8 cellular contexts compared by ENCODE assay signal in the genomic region with DNA sequence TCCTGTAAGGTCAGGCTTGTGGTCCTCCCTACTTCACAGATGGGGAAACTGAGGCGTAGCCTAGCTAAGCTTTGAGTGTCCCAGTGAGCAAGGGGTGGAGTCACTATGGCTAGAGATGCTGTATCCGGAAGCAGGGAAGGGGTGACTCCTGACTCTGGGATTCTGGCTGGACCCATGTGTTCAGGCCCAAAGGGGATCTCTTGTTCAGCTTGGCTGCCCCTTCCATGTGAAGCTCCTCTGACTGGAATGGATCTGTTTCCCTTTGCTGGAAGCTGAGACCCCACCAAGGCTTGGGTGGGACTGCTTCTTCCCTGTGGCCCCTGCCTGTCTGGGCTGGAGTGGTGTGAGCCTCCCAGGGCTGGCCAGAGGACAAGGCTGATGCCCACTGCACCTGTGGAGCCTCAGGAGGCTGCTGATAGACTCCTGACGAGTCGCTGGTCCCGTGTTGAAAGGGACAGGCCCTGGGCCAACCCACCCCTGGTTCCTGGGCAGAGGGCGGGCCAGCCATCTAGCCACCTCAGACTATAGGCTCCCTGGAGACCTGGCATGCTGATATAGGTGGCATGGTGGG. TPM values are rescaled to one million over a fixed set of nuclear protein-coding genes. Genes with fewer than 3 reads are reported as not detected.
DNase-seq lines count a peak whose midpoint lies in the region; ATAC-seq and TF ChIP-seq lines count a peak whose summit lies in the region.

No MANE protein-coding gene starts in this region.

- DNase-seq in stimulated activated CD4-positive, alpha-beta T cell treated with anti-CD3 and anti-CD28 coated beads, Interleukin-4, amount 100 ng/mL, for 24 hours, result peak; percentile 26
- no peak for DNase-seq in stimulated activated CD4-positive, alpha-beta T cell treated with anti-CD3 and anti-CD28 coated beads, Interleukin-2, amount 100 ng/mL, for 48 hours
- no peak for DNase-seq in mammary epithelial cell
- no peak for DNase-seq in effector CD4-positive, alpha-beta T cell

- H3K9me3 ChIP-seq in mammary epithelial cell (replicated peaks; ENCODE audit: insufficient read depth, low read length) (no peaks in the 10 kb centered on the region), mesodermal cell (ENCODE audit: control insufficient read depth, low read length) (no peaks in the 10 kb centered on the region)

- intact Hi-C loops in mammary epithelial cell (cut with micrococcal nuclease), result loop anchor here (10.0 kb wide), 1 partner anchor 1057 kb away; the partner anchor contains the start of gene TEX264

- H3K27ac ChIP-seq in mammary epithelial cell (ENCODE audit: insufficient read depth, low read depth, low read length), result peak overlapping the region; percentile 73
- H3K27ac ChIP-seq in mesodermal cell (ENCODE audit: low read depth, low read length, severe bottlenecking), result no peak overlapping the region

- CTCF ChIA-PET in mammary epithelial cell (lab: Charles Lee; ENCODE audit: low non-redundant PET), result interaction anchor here (0.8 kb wide), 1 partner anchor 267 kb away, joined by 3 read pairs; no protein-coding TSS in a partner anchor

- H3K4me1 ChIP-seq in mammary epithelial cell (ENCODE audit: insufficient read depth, low read length) (peaks cover 41% of the 10 kb centered on the region), mesodermal cell (ENCODE audit: control insufficient read depth, insufficient read depth, low read length, poor library complexity, severe bottlenecking) (peaks cover 6% of the 10 kb centered on the region)

- BruUV-seq in mammary epithelial cell (replicated peaks; lab: Mats Ljungman, UMichigan), result no TSS peak

- ATAC-seq in HG02763 (IDR thresholded peaks at IDR 0.05; ENCODE audit: unreplicated experiment) (no peak), HG03108 (IDR thresholded peaks at IDR 0.05; ENCODE audit: unreplicated experiment) (no peak), HG02623 (IDR thresholded peaks at IDR 0.05; ENCODE audit: unreplicated experiment) (no peak)

- peak overlapping the region; percentile 62 for H3K9ac ChIP-seq in mammary epithelial cell (ENCODE audit: insufficient read depth, low read length)

- no peak for TF ChIP-seq CTCF in mammary epithelial cell (conservative IDR thresholded peaks at IDR 0.05 in 1 of 2, IDR thresholded peaks at IDR 0.05 in 1 of 2; ENCODE audit: extremely low read depth in 1 of 2, insufficient read depth in 1 of 2, low read depth in 1 of 2, low read length in 2 of 2)

- H3K36me3 ChIP-seq in mammary epithelial cell (ENCODE audit: insufficient read depth, low read length) (no peaks in the 10 kb centered on the region), mesodermal cell (ENCODE audit: control insufficient read depth, insufficient read depth, low read length) (no peaks in the 10 kb centered on the region)

- peak overlapping the region; percentile 87 for H3K4me2 ChIP-seq in mammary epithelial cell (ENCODE audit: insufficient read depth, low read depth, low read length)

- dilution Hi-C loops in mammary epithelial cell (cut with HindIII; ENCODE audit: low sequenced_read_pairs), result no loop called here

- H3K79me2 ChIP-seq in mammary epithelial cell (ENCODE audit: insufficient read depth, low read length), result peaks cover 56% of the 10 kb centered on the region

- H3K4me3 ChIP-seq in mammary epithelial cell (replicated peaks in 1 of 3; ENCODE audit: insufficient read depth in 1 of 3, low read depth in 2 of 3, low read length in 3 of 3) (peak overlapping the region; percentile 52 to 75 (median 68)), mesodermal cell (ENCODE audit: extremely low read depth, insufficient read depth, low read length, poor library complexity, severe bottlenecking) (peak overlapping the region; percentile 62)

- in situ Hi-C loops in mammary epithelial cell (cut with MboI; ENCODE audit: low sequenced_read_pairs in 2 of 2), result loop anchor here (10.0 kb wide), 2 partner anchors 757 to 767 kb away; partner anchors contain the start of gene MANF (in 1 of the 2)

- no peaks in the 10 kb centered on the region for H3K27me3 ChIP-seq in mammary epithelial cell (ENCODE audit: insufficient read depth, low read length)

- H2AFZ ChIP-seq in mammary epithelial cell (ENCODE audit: low read depth, low read length), result peak overlapping the region; percentile 92

- WGBS in mammary epithelial cell (ENCODE audit: low coverage, missing lambda C conversion rate), result 27% methylated on average over 6 of the region's 6 CpGs
- 79 to 88% methylated on average over 2 to 3 of the region's 6 CpGs for WGBS in mesodermal cell (ENCODE audit: insufficient coverage in 2 of 2), 2 experiments

- H4K20me1 ChIP-seq in mammary epithelial cell (ENCODE audit: insufficient read depth, low read length), result no peaks in the 10 kb centered on the region

RNA-seq across cellular contexts. Expression of gene MAPKAPK3, which starts 1.0 kb away (rescaled TPM):
- total RNA-seq in mammary epithelial cell, result 100 to 1,000 TPM in 1 of 2 donors, 10 to 100 TPM in 1; 94.9 to 138 TPM
- polyA plus RNA-seq in mammary epithelial cell, result 259 TPM
- polyA minus RNA-seq in mammary epithelial cell, result 258 TPM
- 19.4 TPM for polyA plus RNA-seq in mesodermal cell (2013, experiment 1 of 2)
- polyA plus RNA-seq in mesodermal cell (2013, experiment 2 of 2), result 19.2 TPM

RNA-seq across cellular contexts. Expression of gene CISH, which starts 6.4 kb away (rescaled TPM):
- 1 to 10 TPM; 1.8 to 2.8 TPM for total RNA-seq in mammary epithelial cell
- polyA plus RNA-seq in mammary epithelial cell, result 3.6 TPM
- 8.8 TPM for polyA minus RNA-seq in mammary epithelial cell
- 4.3 TPM for polyA plus RNA-seq in mesodermal cell (2013, experiment 1 of 2)
- polyA plus RNA-seq in mesodermal cell (2013, experiment 2 of 2), result 3.9 TPM

RNA-seq across cellular contexts. Expression of gene HEMK1, which starts 48.7 kb away (rescaled TPM):
- 10 to 100 TPM; 14.2 to 23.1 TPM for total RNA-seq in mammary epithelial cell
- polyA plus RNA-seq in mammary epithelial cell, result 15.4 TPM
- 8.5 TPM for polyA minus RNA-seq in mammary epithelial cell
- polyA plus RNA-seq in mesodermal cell (2013, experiment 1 of 2), result 22.7 TPM
- 14.3 TPM for polyA plus RNA-seq in mesodermal cell (2013, experiment 2 of 2)

RNA-seq across cellular contexts. Expression of gene C3orf18, which starts 50.4 kb away (rescaled TPM):
- 1 to 10 TPM in 1 of 2 donors, under 1 TPM in 1; 0.80 to 6.5 TPM for total RNA-seq in mammary epithelial cell
- 2.1 TPM for polyA plus RNA-seq in mammary epithelial cell
- not detected for polyA minus RNA-seq in mammary epithelial cell
- 12.3 TPM for polyA plus RNA-seq in mesodermal cell (2013, experiment 1 of 2)
- 10.0 TPM for polyA plus RNA-seq in mesodermal cell (2013, experiment 2 of 2)

RNA-seq across cellular contexts. Expression of gene DOCK3, which starts 56.7 kb away (rescaled TPM):
- total RNA-seq in mammary epithelial cell, result under 1 TPM; 0.17 to 0.38 TPM
- 0.08 TPM for polyA plus RNA-seq in mammary epithelial cell
- polyA minus RNA-seq in mammary epithelial cell, result not detected
- 0.44 TPM for polyA plus RNA-seq in mesodermal cell (2013, experiment 1 of 2)
- polyA plus RNA-seq in mesodermal cell (2013, experiment 2 of 2), result 0.46 TPM
